ENCODE assay signal across 20 cellular contexts in the genomic region with DNA sequence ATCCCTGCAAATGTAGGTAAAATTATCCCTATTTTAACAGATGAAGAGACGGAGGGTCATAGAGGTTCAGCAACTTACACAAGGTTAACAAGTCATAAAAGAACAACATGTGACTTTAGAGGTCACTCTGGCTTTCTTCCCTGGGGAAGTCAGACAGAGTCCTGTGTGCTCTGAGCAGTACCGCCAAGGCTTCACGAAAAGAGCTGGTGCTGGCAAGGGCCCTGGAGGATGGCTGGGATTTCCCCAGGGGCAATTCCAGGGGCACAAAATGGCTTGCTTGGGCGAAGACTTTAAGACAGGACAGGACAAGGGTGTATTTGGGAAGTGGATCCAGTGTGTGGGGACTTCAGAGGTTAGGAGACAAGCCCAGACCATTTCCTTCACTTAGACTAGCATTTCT.
DNase-seq lines count a peak whose midpoint lies in the region; ATAC-seq and TF ChIP-seq lines count a peak whose summit lies in the region.
"Had no signal": no experiment of that assay in that cellular context is flagged by ENCODE, and none has a peak within 500 bp of the region (broad histone marks: within the 10 kb centered on the region; RNA-seq: fewer than 3 reads in every experiment).

No MANE protein-coding gene starts in this region.

- H3K27me3 ChIP-seq in spleen (replicated peaks in 1 of 7), result no peaks in the 10 kb centered on the region
- H3K27me3 ChIP-seq: BE2C, body of pancreas, heart right ventricle, SJCRH30 had no signal

- no peak overlapping the region for H3K4me3 ChIP-seq in spleen
- H3K4me3 ChIP-seq: body of pancreas, heart right ventricle, SJCRH30 had no signal

- 75 to 85% (median 80%) methylated on average over 4 of the region's 4 CpGs for WGBS in spleen, 5 donors

- H3K27ac Mint-ChIP-seq in activated CD4-positive, alpha-beta T cell treated with anti-CD3 and anti-CD28 coated beads for 36 hours, result peak overlapping the region; percentile 56
- peak overlapping the region; percentile 76 for H3K27ac Mint-ChIP-seq in activated naive CD8-positive, alpha-beta T cell
- peak overlapping the region; percentile 80 to 93 for H3K27ac Mint-ChIP-seq in natural killer cell
- H3K27ac Mint-ChIP-seq: WTC11 had no signal

- no peak overlapping the region for H3K4me3 Mint-ChIP-seq in activated CD4-positive, alpha-beta T cell treated with anti-CD3 and anti-CD28 coated beads for 36 hours
- H3K4me3 Mint-ChIP-seq in activated naive CD8-positive, alpha-beta T cell, result no peak overlapping the region
- peak overlapping the region; percentile 56 for H3K4me3 Mint-ChIP-seq in natural killer cell
- H3K4me3 Mint-ChIP-seq: WTC11 had no signal

- peaks cover 0 to 77% (median 13%) of the 10 kb centered on the region in 6 donors for H3K4me1 ChIP-seq in spleen
- H3K4me1 ChIP-seq: BE2C, body of pancreas, SJCRH30 had no signal

- H3K4me1 Mint-ChIP-seq in activated CD4-positive, alpha-beta T cell treated with anti-CD3 and anti-CD28 coated beads for 36 hours, result peaks cover 48% of the 10 kb centered on the region
- peaks cover 58% of the 10 kb centered on the region for H3K4me1 Mint-ChIP-seq in activated naive CD8-positive, alpha-beta T cell (ENCODE audit: low read depth)
- H3K4me1 Mint-ChIP-seq in natural killer cell, result peaks cover 78 to 79% of the 10 kb centered on the region in 2 donors

- CTCF ChIA-PET in activated CD4-positive, alpha-beta T cell treated with anti-CD3 and anti-CD28 coated beads for 36 hours (lab: Charles Lee), result interaction anchor here (1.0 to 1.1 kb wide), 2 partner anchors 15 to 77 kb away, joined by 3 read pairs; no protein-coding TSS in a partner anchor

- H3K27me3 Mint-ChIP-seq in activated CD4-positive, alpha-beta T cell treated with anti-CD3 and anti-CD28 coated beads for 36 hours, result no peaks in the 10 kb centered on the region
- H3K27me3 Mint-ChIP-seq in activated naive CD8-positive, alpha-beta T cell, result no peaks in the 10 kb centered on the region
- no peaks in the 10 kb centered on the region for H3K27me3 Mint-ChIP-seq in natural killer cell (ENCODE audit: low read depth in 2 of 2)

- peak; percentile 4 for ATAC-seq in activated CD4-positive, alpha-beta T cell treated with anti-CD3 and anti-CD28 coated beads for 36 hours
- ATAC-seq in HG02610 (IDR thresholded peaks at IDR 0.05; ENCODE audit: unreplicated experiment), result peak; percentile 29
- peak in 2 of 3 donors; percentile 4 to 11 for ATAC-seq in natural killer cell
- ATAC-seq: body of pancreas, HCT116, WTC11 had no signal

- intact Hi-C loops in activated CD4-positive, alpha-beta T cell treated with anti-CD3 and anti-CD28 coated beads for 36 hours (cut with DNase I, micrococcal nuclease), result loop anchor here (1.0 to 5.0 kb wide), 5 partner anchors 112 to 567 kb away; partner anchors contain the start of gene DNAJC1 (in 1 of the 2)
- intact Hi-C loops in natural killer cell (cut with micrococcal nuclease), result loop anchor here (2.0 to 10.0 kb wide), 5 partner anchors 27 to 565 kb away; partner anchors contain the start of gene DNAJC1
- intact Hi-C loops in spleen (cut with DNase I; ENCODE audit: low total_unique reads), result loop anchor here (10.0 kb wide), 2 partner anchors 415 to 565 kb away; partner anchors contain the start of gene DNAJC1

- TF ChIP-seq CTCF in natural killer cell (IDR thresholded peaks at IDR 0.05), result no peak
- TF ChIP-seq CTCF in spleen (IDR thresholded peaks at IDR 0.05 in 8 of 11, conservative IDR thresholded peaks at IDR 0.05 in 3 of 11), result no peak

- peaks cover 56% of the 10 kb centered on the region for H3K36me3 Mint-ChIP-seq in activated CD4-positive, alpha-beta T cell treated with anti-CD3 and anti-CD28 coated beads for 36 hours (ENCODE audit: low read depth)
- peaks cover 6% of the 10 kb centered on the region for H3K36me3 Mint-ChIP-seq in activated naive CD8-positive, alpha-beta T cell
- H3K36me3 Mint-ChIP-seq in natural killer cell, result peaks cover 23% of the 10 kb centered on the region

- H3K27ac ChIP-seq in spleen, result peak overlapping the region in 3 of 8 donors; percentile 37 to 71 (median 37)
- H3K27ac ChIP-seq: body of pancreas, SJCRH30 had no signal

- H3K36me3 ChIP-seq in spleen, result peaks cover 3 to 95% (median 45%) of the 10 kb centered on the region in 6 donors

- in situ Hi-C loops in ACHN (cut with HindIII; ENCODE audit: low pct_ligation_motif_present, low pct_unique_long_range_greater_than_20kb, low sequenced_read_pairs), result loop anchor here (25.0 kb wide), 1 partner anchor 417 kb away; no protein-coding TSS in a partner anchor

- no peak for TF ChIP-seq POLR2A in spleen (IDR thresholded peaks at IDR 0.05)

- POLR2A ChIA-PET in activated CD4-positive, alpha-beta T cell treated with anti-CD3 and anti-CD28 coated beads for 36 hours (lab: Charles Lee), result interaction anchor here (1.0 kb wide), 1 partner anchor 59 kb away, joined by 9 read pairs; no protein-coding TSS in a partner anchor

- H3K9me3 ChIP-seq in spleen, result no peaks in the 10 kb centered on the region
- H3K9me3 ChIP-seq: BE2C, body of pancreas, heart right ventricle, SJCRH30 had no signal

- H3K9me3 Mint-ChIP-seq in activated CD4-positive, alpha-beta T cell treated with anti-CD3 and anti-CD28 coated beads for 36 hours (ENCODE audit: low read depth), result no peaks in the 10 kb centered on the region
- no peaks in the 10 kb centered on the region for H3K9me3 Mint-ChIP-seq in activated naive CD8-positive, alpha-beta T cell (ENCODE audit: low read depth)
- no peaks in the 10 kb centered on the region for H3K9me3 Mint-ChIP-seq in natural killer cell
- H3K9me3 Mint-ChIP-seq: WTC11 had no signal

- DNase-seq in activated CD4-positive, alpha-beta T cell treated with anti-CD3 and anti-CD28 coated beads for 36 hours, result no peak
- DNase-seq in activated CD4-positive, alpha-beta T cell treated with anti-CD3 and anti-CD28 coated beads for 4 hours, result no peak
- DNase-seq in natural killer cell, result no peak
- DNase-seq in ACHN, result no peak
- no peak for DNase-seq in occipital lobe (lab: John Stamatoyannopoulos, UW)
- no peak for DNase-seq in spleen
- DNase-seq: 8988T; BE2C; body of pancreas; GF-D8; heart right ventricle; NCI-H146; NCI-H774; SJCRH30; stimulated activated CD4-positive, alpha-beta T cell treated with anti-CD3 and anti-CD28 coated beads, Interleukin-2, amount 100 ng/mL, for 24 hours; substantia nigra had no signal
